6 cellular contexts compared by ENCODE assay signal in genomic region chr6:148727104-148727503, GRCh38.
"Had no signal": no experiment of that assay in that cellular context is flagged by ENCODE, and none has a peak within 500 bp of the region (broad histone marks: within the 10 kb centered on the region; RNA-seq: fewer than 3 reads in every experiment).

No MANE protein-coding gene starts in this region.

- DNase-seq: IMR-90, KBM-7, KG1 had no signal

- H3K4me3 ChIP-seq: K562 had no signal

- H3K27ac ChIP-seq: HL-60, KMS-11 had no signal
